ENCODE assay signal across 1 cellular context in the genomic region with DNA sequence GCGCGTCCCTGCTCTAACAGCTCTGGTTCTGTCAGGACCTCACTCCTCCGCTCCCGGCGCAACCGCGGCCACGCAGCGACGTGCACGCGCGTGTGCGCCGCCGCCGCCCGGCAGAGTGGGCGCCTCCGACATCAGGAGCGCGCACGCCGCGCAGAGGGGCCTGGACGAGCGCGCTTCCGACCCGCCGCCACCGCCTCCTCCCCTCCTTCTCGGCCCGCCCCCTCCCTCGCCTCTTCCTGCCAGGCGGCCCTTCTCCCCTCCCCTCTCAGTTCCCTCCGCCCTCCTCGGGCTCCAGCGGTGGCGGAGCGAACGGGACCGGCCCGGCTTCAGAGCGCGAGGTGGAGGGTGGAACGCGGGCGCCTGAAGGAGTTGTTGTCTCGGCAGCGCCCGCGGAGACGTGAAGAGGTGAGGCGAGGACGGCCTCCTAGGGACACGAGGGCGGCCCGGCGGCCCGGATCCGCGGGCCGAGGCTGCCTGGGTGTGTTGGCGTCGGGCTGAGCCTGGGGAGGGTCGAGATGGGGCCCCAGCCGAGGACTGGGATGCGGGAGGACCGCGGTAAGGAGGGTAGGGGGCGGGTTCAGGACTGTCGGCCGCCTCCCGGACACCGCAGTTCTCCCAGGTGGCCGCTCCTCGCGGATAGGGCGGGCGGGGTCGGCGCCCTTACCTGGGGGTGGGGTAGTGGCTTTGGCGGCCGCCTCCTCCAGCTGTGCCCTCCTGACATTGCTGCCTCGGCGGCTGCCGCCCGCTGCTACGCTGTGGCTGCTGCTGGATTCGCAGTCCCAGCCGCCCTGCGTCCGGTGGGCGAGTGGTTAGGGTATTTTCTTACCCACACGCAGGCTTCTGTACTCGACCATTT.
TF ChIP-seq lines count a peak whose summit lies in the region.

A gene (plus strand): TSS at position 268 of the 856 bp plus-strand sequence.

TF ChIP-seq in GM12878, 131 proteins besides CTCF, POLR2A, EP300 and RAD21 (continued from another document):
- TF ChIP-seq POLR2AphosphoS5 (IDR thresholded peaks at IDR 0.05; ENCODE audit: low read length) (peak; percentile 84), CBX5 (IDR thresholded peaks at IDR 0.05; ENCODE audit: low read depth) (0 out of 2 replicates have a peak, but pooled peaks have one; percentile 47), RUNX3 (IDR thresholded peaks at IDR 0.05; ENCODE audit: low read length) (peak; percentile 59), EGR1 (IDR thresholded peaks at IDR 0.05; ENCODE audit: borderline replicate concordance in 1 of 2, low read depth in 2 of 2, low read length in 2 of 2) (peak; percentile 63 to 65; a peak in 2 of 3 replicates), LARP7 (IDR thresholded peaks at IDR 0.05) (0 out of 2 replicates have a peak, but pooled peaks have one; percentile 44), TAF1 (IDR thresholded peaks at IDR 0.05; ENCODE audit: borderline replicate concordance, low read depth, low read length) (peak; percentile 82; the same call in 1 of the 2 replicates), BHLHE40 (IDR thresholded peaks at IDR 0.05; ENCODE audit: borderline replicate concordance in 1 of 2, low read depth in 2 of 2, low read length in 1 of 2) (peak; percentile 29 to 54; a peak in 3 of 4 replicates), GATAD2B (conservative IDR thresholded peaks at IDR 0.05; ENCODE audit: low read depth) (peak; percentile 53; the same call in 1 of the 2 replicates), NFIC (IDR thresholded peaks at IDR 0.05; ENCODE audit: low read depth, low read length) (0 out of 2 replicates have a peak, but pooled peaks have one; percentile 26), SMARCA5 (IDR thresholded peaks at IDR 0.05) (peak; percentile 49; the same call in 1 of the 2 replicates), CHD2 (IDR thresholded peaks at IDR 0.05; ENCODE audit: borderline replicate concordance, low read depth, low read length) (no peak), YY1 (IDR thresholded peaks at IDR 0.05; ENCODE audit: low read depth, low read length) (0 out of 2 replicates have a peak, but pooled peaks have one; percentile 5), IKZF2 (IDR thresholded peaks at IDR 0.05) (no peak), NRF1 (conservative IDR thresholded peaks at IDR 0.05; ENCODE audit: low read depth, low read length) (peak; percentile 23; the same call in 1 of the 2 replicates), SMAD5 (IDR thresholded peaks at IDR 0.05; ENCODE audit: low read depth) (peak; percentile 72; the same call in 1 of the 2 replicates), IKZF1 (conservative IDR thresholded peaks at IDR 0.05) (peak; percentile 48; the same call in 1 of the 2 replicates), CREB1 (IDR thresholded peaks at IDR 0.05; ENCODE audit: low read depth) (0 out of 2 replicates have a peak, but pooled peaks have one; percentile 23), EZH2 (IDR thresholded peaks at IDR 0.05; ENCODE audit: borderline replicate concordance, control insufficient read depth, low read depth, low read length) (no peak), BACH1 (IDR thresholded peaks at IDR 0.05; ENCODE audit: borderline replicate concordance) (peak; percentile 74; the same call in 1 of the 2 replicates)
- TF ChIP-seq, protein P1, sequence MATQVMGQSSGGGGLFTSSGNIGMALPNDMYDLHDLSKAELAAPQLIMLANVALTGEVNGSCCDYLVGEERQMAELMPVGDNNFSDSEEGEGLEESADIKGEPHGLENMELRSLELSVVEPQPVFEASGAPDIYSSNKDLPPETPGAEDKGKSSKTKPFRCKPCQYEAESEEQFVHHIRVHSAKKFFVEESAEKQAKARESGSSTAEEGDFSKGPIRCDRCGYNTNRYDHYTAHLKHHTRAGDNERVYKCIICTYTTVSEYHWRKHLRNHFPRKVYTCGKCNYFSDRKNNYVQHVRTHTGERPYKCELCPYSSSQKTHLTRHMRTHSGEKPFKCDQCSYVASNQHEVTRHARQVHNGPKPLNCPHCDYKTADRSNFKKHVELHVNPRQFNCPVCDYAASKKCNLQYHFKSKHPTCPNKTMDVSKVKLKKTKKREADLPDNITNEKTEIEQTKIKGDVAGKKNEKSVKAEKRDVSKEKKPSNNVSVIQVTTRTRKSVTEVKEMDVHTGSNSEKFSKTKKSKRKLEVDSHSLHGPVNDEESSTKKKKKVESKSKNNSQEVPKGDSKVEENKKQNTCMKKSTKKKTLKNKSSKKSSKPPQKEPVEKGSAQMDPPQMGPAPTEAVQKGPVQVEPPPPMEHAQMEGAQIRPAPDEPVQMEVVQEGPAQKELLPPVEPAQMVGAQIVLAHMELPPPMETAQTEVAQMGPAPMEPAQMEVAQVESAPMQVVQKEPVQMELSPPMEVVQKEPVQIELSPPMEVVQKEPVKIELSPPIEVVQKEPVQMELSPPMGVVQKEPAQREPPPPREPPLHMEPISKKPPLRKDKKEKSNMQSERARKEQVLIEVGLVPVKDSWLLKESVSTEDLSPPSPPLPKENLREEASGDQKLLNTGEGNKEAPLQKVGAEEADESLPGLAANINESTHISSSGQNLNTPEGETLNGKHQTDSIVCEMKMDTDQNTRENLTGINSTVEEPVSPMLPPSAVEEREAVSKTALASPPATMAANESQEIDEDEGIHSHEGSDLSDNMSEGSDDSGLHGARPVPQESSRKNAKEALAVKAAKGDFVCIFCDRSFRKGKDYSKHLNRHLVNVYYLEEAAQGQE (IDR thresholded peaks at IDR 0.05; ENCODE audit: low read depth, low read length) = peak; percentile 5; the same call in 1 of the 2 replicates
- TF ChIP-seq, protein P2, sequence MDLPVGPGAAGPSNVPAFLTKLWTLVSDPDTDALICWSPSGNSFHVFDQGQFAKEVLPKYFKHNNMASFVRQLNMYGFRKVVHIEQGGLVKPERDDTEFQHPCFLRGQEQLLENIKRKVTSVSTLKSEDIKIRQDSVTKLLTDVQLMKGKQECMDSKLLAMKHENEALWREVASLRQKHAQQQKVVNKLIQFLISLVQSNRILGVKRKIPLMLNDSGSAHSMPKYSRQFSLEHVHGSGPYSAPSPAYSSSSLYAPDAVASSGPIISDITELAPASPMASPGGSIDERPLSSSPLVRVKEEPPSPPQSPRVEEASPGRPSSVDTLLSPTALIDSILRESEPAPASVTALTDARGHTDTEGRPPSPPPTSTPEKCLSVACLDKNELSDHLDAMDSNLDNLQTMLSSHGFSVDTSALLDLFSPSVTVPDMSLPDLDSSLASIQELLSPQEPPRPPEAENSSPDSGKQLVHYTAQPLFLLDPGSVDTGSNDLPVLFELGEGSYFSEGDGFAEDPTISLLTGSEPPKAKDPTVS (IDR thresholded peaks at IDR 0.05; ENCODE audit: low read depth, low read length) = no peak
- TF ChIP-seq, protein P3, sequence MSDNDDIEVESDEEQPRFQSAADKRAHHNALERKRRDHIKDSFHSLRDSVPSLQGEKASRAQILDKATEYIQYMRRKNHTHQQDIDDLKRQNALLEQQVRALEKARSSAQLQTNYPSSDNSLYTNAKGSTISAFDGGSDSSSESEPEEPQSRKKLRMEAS (IDR thresholded peaks at IDR 0.05; ENCODE audit: low read depth, low read length) = 0 out of 2 replicates have a peak, but pooled peaks have one; percentile 19
- TF ChIP-seq, protein P4, sequence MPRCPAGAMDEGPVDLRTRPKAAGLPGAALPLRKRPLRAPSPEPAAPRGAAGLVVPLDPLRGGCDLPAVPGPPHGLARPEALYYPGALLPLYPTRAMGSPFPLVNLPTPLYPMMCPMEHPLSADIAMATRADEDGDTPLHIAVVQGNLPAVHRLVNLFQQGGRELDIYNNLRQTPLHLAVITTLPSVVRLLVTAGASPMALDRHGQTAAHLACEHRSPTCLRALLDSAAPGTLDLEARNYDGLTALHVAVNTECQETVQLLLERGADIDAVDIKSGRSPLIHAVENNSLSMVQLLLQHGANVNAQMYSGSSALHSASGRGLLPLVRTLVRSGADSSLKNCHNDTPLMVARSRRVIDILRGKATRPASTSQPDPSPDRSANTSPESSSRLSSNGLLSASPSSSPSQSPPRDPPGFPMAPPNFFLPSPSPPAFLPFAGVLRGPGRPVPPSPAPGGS (IDR thresholded peaks at IDR 0.05; ENCODE audit: borderline replicate concordance, insufficient read depth, low read depth, low read length, poor library complexity, severe bottlenecking) = peak; percentile 9
TF ChIP-seq in GM12878: peak in this region for 27.
